1 cellular context compared by ENCODE assay signal in genomic region chr17:63479495-63480184, GRCh38.
TF ChIP-seq lines count a peak whose summit lies in the region.

No MANE protein-coding gene starts in this region.

TF ChIP-seq in GM23338, 12 proteins besides CTCF, POLR2A, EP300 and RAD21 (continued from another document):
- TF ChIP-seq ETS1 (IDR thresholded peaks at IDR 0.05) (no peak), EZH2phosphoT487 (IDR thresholded peaks at IDR 0.05; ENCODE audit: unreplicated experiment) (no peak), NANOG (IDR thresholded peaks at IDR 0.05; ENCODE audit: borderline replicate concordance) (no peak)
